In the genomic region with DNA sequence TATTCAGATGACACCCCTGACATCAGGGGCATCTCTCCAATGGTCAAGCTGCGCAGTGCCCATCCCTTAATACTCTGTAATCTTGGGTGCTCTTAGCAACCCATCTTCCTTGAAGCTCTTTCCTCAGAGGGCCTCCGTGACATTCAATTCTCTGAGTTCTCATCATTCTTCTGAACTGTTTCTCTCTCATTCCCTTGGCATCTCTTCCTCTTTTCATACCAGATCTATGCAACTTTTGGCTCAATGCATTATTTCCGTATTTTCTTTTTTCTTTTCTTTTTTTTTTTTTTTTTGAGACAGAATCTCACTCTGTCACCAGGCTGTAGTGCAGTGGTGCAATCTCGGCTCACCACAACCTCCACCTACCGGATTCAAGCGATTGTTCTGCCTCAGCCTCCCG, we compare ENCODE assay signal across 8 cellular contexts. TPM values are rescaled to one million over a fixed set of nuclear protein-coding genes. Genes with fewer than 3 reads are reported as not detected.
"Had no signal": no experiment of that assay in that cellular context is flagged by ENCODE, and none has a peak within 500 bp of the region (broad histone marks: within the 10 kb centered on the region; RNA-seq: fewer than 3 reads in every experiment).

No MANE protein-coding gene starts in this region.

- H3K4me2 ChIP-seq: GM23338 had no signal

- H3K9me3 Mint-ChIP-seq: GM23338, H9, IgD-negative memory B cell had no signal

- H3K36me3 Mint-ChIP-seq: IgD-negative memory B cell had no signal

- ATAC-seq: GM23338, HepG2 had no signal

- H3K4me1 Mint-ChIP-seq: GM23338, IgD-negative memory B cell had no signal

- H2AFZ ChIP-seq: GM23338 had no signal

- DNase-seq: H9, HCEC 1CT, KBM-7 had no signal

- H3K27ac ChIP-seq: HL-60 had no signal

- H3K4me3 ChIP-seq: GM23338 had no signal

- H3K27me3 Mint-ChIP-seq: IgD-negative memory B cell had no signal

- H3K4me3 Mint-ChIP-seq: GM23338, H9, IgD-negative memory B cell had no signal

- H3K27ac Mint-ChIP-seq: GM23338, H9, IgD-negative memory B cell had no signal

RNA-seq across cellular contexts. Expression of a gene that starts 53.9 kb away (rescaled TPM):
- total RNA-seq: HepG2, HT1080 had no signal
- polyA plus RNA-seq: HepG2, IgD-negative memory B cell had no signal

RNA-seq across cellular contexts. Expression of a gene that starts 55.0 kb away (rescaled TPM):
- total RNA-seq: HepG2, HT1080 had no signal
- polyA plus RNA-seq: HepG2, IgD-negative memory B cell had no signal
